Comparison of ENCODE assay signal across 8 cellular contexts in the genomic region with DNA sequence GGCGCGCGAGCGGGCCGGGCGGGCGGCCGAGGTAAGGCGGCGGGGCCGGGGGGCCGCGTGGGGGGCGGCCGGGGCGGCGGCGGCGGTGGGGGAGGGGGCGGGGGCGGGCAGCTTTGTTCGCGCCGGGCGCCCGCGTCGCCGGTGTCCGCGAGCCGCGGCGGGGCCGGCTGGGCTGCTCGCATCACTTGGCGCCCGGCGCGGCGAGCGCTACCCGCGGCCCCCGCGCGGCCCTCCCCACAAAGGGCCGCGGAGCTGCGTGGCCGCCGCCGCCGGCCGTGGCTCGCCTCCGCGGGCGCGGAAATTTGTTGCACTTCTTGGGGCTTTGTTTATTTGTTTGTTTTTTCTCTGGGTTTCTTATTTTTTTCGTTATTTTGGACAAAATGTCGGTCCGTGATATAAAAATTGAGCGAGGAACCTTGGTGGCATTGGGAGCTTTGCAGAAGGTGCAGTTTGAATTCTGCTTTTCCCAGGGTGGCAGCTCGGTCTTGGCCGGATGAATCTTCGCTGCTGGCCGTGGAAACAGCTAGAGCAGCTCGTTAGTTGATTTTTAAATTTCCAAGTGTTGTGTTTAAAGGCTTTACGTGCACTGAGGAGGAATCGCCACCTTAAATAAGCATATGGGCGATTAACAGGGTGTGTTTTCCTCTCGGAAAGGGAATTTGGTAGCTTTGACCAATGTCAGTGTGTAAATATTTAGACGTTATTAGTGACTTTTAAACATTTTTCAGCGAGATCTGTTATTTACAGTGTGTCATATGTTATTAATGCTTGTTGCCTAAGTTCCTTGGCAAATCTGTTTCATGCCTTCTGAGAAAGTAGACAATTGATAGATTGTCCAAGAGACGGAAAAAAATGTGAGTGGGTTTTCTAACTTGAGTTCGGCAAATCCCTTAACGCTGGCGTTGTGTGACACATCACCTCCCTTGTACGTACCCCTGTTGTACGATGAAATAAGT. TPM values are rescaled to one million over a fixed set of nuclear protein-coding genes. Genes with fewer than 3 reads are reported as not detected.
A peak's percentile ranks its signal among the peaks of the same experiment; 100 is the strongest.
DNase-seq lines count a peak whose midpoint lies in the region; ATAC-seq lines count a peak whose summit lies in the region.

No MANE protein-coding gene starts in this region.

- peak; percentile 38 for DNase-seq in activated CD4-positive, alpha-beta T cell treated with anti-CD3 and anti-CD28 coated beads for 36 hours
- no peak for DNase-seq in activated CD4-positive, alpha-beta T cell treated with anti-CD3 and anti-CD28 coated beads for 1 hour
- DNase-seq in T-cell, result peak in 16 of 34 experiments; percentile 2 to 29 (median 10)
- no peak for DNase-seq in central memory CD8-positive, alpha-beta T cell (ENCODE audit: low spot score in 2 of 2)
- DNase-seq in kidney tubule cell (ENCODE audit: low spot score), result peak; percentile 43
- peak; percentile 16 for DNase-seq in stimulated activated CD4-positive, alpha-beta T cell treated with anti-CD3 and anti-CD28 coated beads, Interleukin-1b, Interleukin-23, amount 100 ng/mL, for 4 hours (ENCODE audit: low read depth in 2 of 2)
- no peak for DNase-seq in GDM1 (lab: John Stamatoyannopoulos, UW)

- CTCF ChIA-PET in activated CD4-positive, alpha-beta T cell treated with anti-CD3 and anti-CD28 coated beads for 36 hours (lab: Charles Lee), result interaction anchor here (0.7 to 3.8 kb wide), 17 partner anchors 8 to 481 kb away, joined by 3 to 20 read pairs (median 3); no protein-coding TSS in a partner anchor
- CTCF ChIA-PET in T-cell (lab: Charles Lee), result interaction anchor here (0.5 to 2.0 kb wide), 13 partner anchors 12 to 627 kb away, joined by 3 to 9 read pairs (median 4); no protein-coding TSS in a partner anchor

- peak; percentile 5 for ATAC-seq in activated CD4-positive, alpha-beta T cell treated with anti-CD3 and anti-CD28 coated beads for 36 hours
- ATAC-seq in HG03354 (IDR thresholded peaks at IDR 0.05; ENCODE audit: poor library complexity, severe bottlenecking, unreplicated experiment) (peak; percentile 9), T-cell (replicated peaks in 1 of 4) (peak; percentile 7 to 15 (median 9))
- peak; percentile 5 for ATAC-seq in central memory CD8-positive, alpha-beta T cell (replicated peaks; ENCODE audit: extremely low read depth, poor library complexity, severe bottlenecking)

- intact Hi-C loops in activated CD4-positive, alpha-beta T cell treated with anti-CD3 and anti-CD28 coated beads for 36 hours (cut with DNase I, micrococcal nuclease), result loop anchor here (1.0 to 10.0 kb wide), 9 partner anchors 42 to 1736 kb away; partner anchors contain the start of genes CWC22 (in 2 of the 2), DNAJC10 (in 1 of the 2), ITGA4 (in 1 of the 2) and ITPRID2 (in 1 of the 2)

- peak overlapping the region; percentile 95 for H3K27ac Mint-ChIP-seq in activated CD4-positive, alpha-beta T cell treated with anti-CD3 and anti-CD28 coated beads for 36 hours
- H3K27ac Mint-ChIP-seq in T-cell, result peak overlapping the region; percentile 93 to 96
- peak overlapping the region; percentile 94 for H3K27ac Mint-ChIP-seq in central memory CD8-positive, alpha-beta T cell (ENCODE audit: low read depth)

- POLR2A ChIA-PET in activated CD4-positive, alpha-beta T cell treated with anti-CD3 and anti-CD28 coated beads for 36 hours (lab: Charles Lee), result interaction anchor here (1.0 kb wide), 1 partner anchor 11 kb away, joined by 5 read pairs; no protein-coding TSS in a partner anchor
- POLR2A ChIA-PET in T-cell (lab: Charles Lee), result interaction anchor here (0.6 kb wide), 2 partner anchors 89 to 104 kb away, joined by 4 to 8 read pairs; no protein-coding TSS in a partner anchor

- peak overlapping the region; percentile 94 for H3K4me3 Mint-ChIP-seq in activated CD4-positive, alpha-beta T cell treated with anti-CD3 and anti-CD28 coated beads for 36 hours
- peak overlapping the region; percentile 95 to 98 (median 96) for H3K4me3 Mint-ChIP-seq in T-cell
- H3K4me3 Mint-ChIP-seq in central memory CD8-positive, alpha-beta T cell, result peak overlapping the region; percentile 98

- H3K4me1 Mint-ChIP-seq in activated CD4-positive, alpha-beta T cell treated with anti-CD3 and anti-CD28 coated beads for 36 hours, result peaks cover 48% of the 10 kb centered on the region
- peaks cover 36 to 54% (median 53%) of the 10 kb centered on the region in 3 donors for H3K4me1 Mint-ChIP-seq in T-cell
- H3K4me1 Mint-ChIP-seq in central memory CD8-positive, alpha-beta T cell, result peaks cover 34% of the 10 kb centered on the region

- H3K9me3 Mint-ChIP-seq in activated CD4-positive, alpha-beta T cell treated with anti-CD3 and anti-CD28 coated beads for 36 hours (ENCODE audit: low read depth), result no peaks in the 10 kb centered on the region
- H3K9me3 Mint-ChIP-seq in T-cell, result no peaks in the 10 kb centered on the region
- no peaks in the 10 kb centered on the region for H3K9me3 Mint-ChIP-seq in central memory CD8-positive, alpha-beta T cell

- H3K27me3 Mint-ChIP-seq in activated CD4-positive, alpha-beta T cell treated with anti-CD3 and anti-CD28 coated beads for 36 hours, result no peaks in the 10 kb centered on the region
- no peaks in the 10 kb centered on the region for H3K27me3 Mint-ChIP-seq in T-cell
- no peaks in the 10 kb centered on the region for H3K27me3 Mint-ChIP-seq in central memory CD8-positive, alpha-beta T cell

- H3K36me3 Mint-ChIP-seq in activated CD4-positive, alpha-beta T cell treated with anti-CD3 and anti-CD28 coated beads for 36 hours (ENCODE audit: low read depth), result peaks cover 27% of the 10 kb centered on the region
- peaks cover 16% of the 10 kb centered on the region for H3K36me3 Mint-ChIP-seq in T-cell
- H3K36me3 Mint-ChIP-seq in central memory CD8-positive, alpha-beta T cell (ENCODE audit: insufficient read depth), result peaks cover 7% of the 10 kb centered on the region

RNA-seq across cellular contexts. Expression of gene UBE2E3, which starts 0.8 kb away (rescaled TPM):
- 10 to 100 TPM; 37.0 to 69.6 TPM for total RNA-seq in activated CD4-positive, alpha-beta T cell treated with anti-CD3 and anti-CD28 coated beads for 36 hours
- total RNA-seq in T-cell, result 10 to 100 TPM; 21.2 to 25.2 (median 21.3) TPM

Comparison
In these comparisons a context has a peak if more than half of its experiments do, and no peak if none do; other contexts are left out.
1. DNase-seq: peak in activated CD4-positive, alpha-beta T cell treated with anti-CD3 and anti-CD28 coated beads for 36 hours (single experiment), kidney tubule cell (single experiment) and stimulated activated CD4-positive, alpha-beta T cell treated with anti-CD3 and anti-CD28 coated beads, Interleukin-1b, Interleukin-23, amount 100 ng/mL, for 4 hours (2 of 2); none in activated CD4-positive, alpha-beta T cell treated with anti-CD3 and anti-CD28 coated beads for 1 hour (single experiment), central memory CD8-positive, alpha-beta T cell (0 of 2) and GDM1 (single experiment).
2. Peak in every context shown above with its lines, with median percentiles within 50 percentile points of each other: ATAC-seq, H3K27ac Mint-ChIP-seq and H3K4me3 Mint-ChIP-seq.